In genomic region chr17:31493656-31494155, GRCh38 we compare ENCODE assay signal across 9 cellular contexts.
DNase-seq lines count a peak whose midpoint lies in the region; ATAC-seq and TF ChIP-seq lines count a peak whose summit lies in the region.
"Had no signal": no experiment of that assay in that cellular context is flagged by ENCODE, and none has a peak within 500 bp of the region (broad histone marks: within the 10 kb centered on the region; RNA-seq: fewer than 3 reads in every experiment).

No MANE protein-coding gene starts in this region.

- no peak for TF ChIP-seq CTCF in H9 (conservative IDR thresholded peaks at IDR 0.05)

- peaks cover 0 to 7% (median 3%) of the 10 kb centered on the region in 3 experiments; a peak in 3 of 7 replicates for H3K36me3 Mint-ChIP-seq in H9 (ENCODE audit: insufficient read depth in 1 of 3, low read depth in 3 of 3)
- no peaks in the 10 kb centered on the region for H3K36me3 Mint-ChIP-seq in activated T-helper 17 cell treated with anti-CD3 and anti-CD28 coated beads, Interleukin-2, amount 50 U/mL, for 72 hours (ENCODE audit: low read depth)
- H3K36me3 Mint-ChIP-seq in memory B cell, result no peaks in the 10 kb centered on the region

- peaks cover 70 to 86% of the 10 kb centered on the region in 2 experiments for H3K4me1 Mint-ChIP-seq in H9
- H3K4me1 Mint-ChIP-seq in activated T-helper 17 cell treated with anti-CD3 and anti-CD28 coated beads, Interleukin-2, amount 50 U/mL, for 72 hours, result peaks cover 51% of the 10 kb centered on the region
- peaks cover 75% of the 10 kb centered on the region for H3K4me1 Mint-ChIP-seq in memory B cell

- H3K9ac ChIP-seq in BLaER1, result peak overlapping the region; percentile 29; the same call in 1 of the 2 replicates
- H3K9ac ChIP-seq in H9 (ENCODE audit: extremely low read depth, insufficient read length, low read length), result no peak overlapping the region

- H4K5ac ChIP-seq in H9 (ENCODE audit: insufficient read length, low read depth, low read length), result no peak overlapping the region

- no peak overlapping the region for H3K4me3 ChIP-seq in BLaER1

- H3K9me3 Mint-ChIP-seq in H9, result no peaks in the 10 kb centered on the region; a peak in 1 of 5 replicates
- no peaks in the 10 kb centered on the region for H3K9me3 Mint-ChIP-seq in activated T-helper 17 cell treated with anti-CD3 and anti-CD28 coated beads, Interleukin-2, amount 50 U/mL, for 72 hours
- no peaks in the 10 kb centered on the region for H3K9me3 Mint-ChIP-seq in memory B cell

- no peak overlapping the region for H2AK5ac ChIP-seq in H9 (ENCODE audit: insufficient read length, low read length)

- no peaks in the 10 kb centered on the region for H3K36me3 ChIP-seq in BLaER1

- no peak overlapping the region for H2BK15ac ChIP-seq in H9 (ENCODE audit: low read depth, low read length)

- H3K27me3 ChIP-seq in BLaER1 (no peaks in the 10 kb centered on the region), H9 (ENCODE audit: insufficient read depth, low read length) (no peaks in the 10 kb centered on the region; the same call in 1 of the 2 replicates)

- DNase-seq in H9 (no peak), memory B cell (ENCODE audit: low spot score in 2 of 2) (no peak), NCI-H524 treated with DMSO at 0.1 percent for 48 hours (lab: John Stamatoyannopoulos, UW) (no peak), sciatic nerve (ENCODE audit: low spot score) (no peak), GOT3 (lab: John Stamatoyannopoulos, UW) (no peak), medulla oblongata (ENCODE audit: extremely low spot score) (no peak)
- DNase-seq: NCI-H774 had no signal

- H2BK120ac ChIP-seq in H9 (ENCODE audit: low read depth, low read length, poor library complexity, severe bottlenecking), result no peak overlapping the region

- H4K91ac ChIP-seq in H9 (ENCODE audit: insufficient read length, low read depth, low read length), result no peak overlapping the region

- peaks cover 94% of the 10 kb centered on the region for H3K4me1 ChIP-seq in BLaER1
- H3K4me1 ChIP-seq in H9 (ENCODE audit: insufficient read depth, low read length), result peaks cover 9% of the 10 kb centered on the region; the same call in 1 of the 2 replicates

- H3K23me2 ChIP-seq in H9 (ENCODE audit: insufficient read length, low read depth, low read length, poor library complexity, severe bottlenecking), result peaks cover 9% of the 10 kb centered on the region

- H3K18ac ChIP-seq in H9 (ENCODE audit: insufficient read length, low read depth, low read length), result no peak overlapping the region

- H3K4me2 ChIP-seq in BLaER1 (peak overlapping the region; percentile 96), H9 (ENCODE audit: insufficient read depth, insufficient read length, low read length) (no peak overlapping the region)

- intact Hi-C loops in sciatic nerve (cut with DNase I), result no loop called here

- no peak overlapping the region for H3K23ac ChIP-seq in H9 (ENCODE audit: insufficient read length, low read depth, low read length)

- H2AFZ ChIP-seq in H9 (ENCODE audit: low read length), result no peak overlapping the region

- H3K27me3 Mint-ChIP-seq in H9 (ENCODE audit: low read depth) (peaks cover 5% of the 10 kb centered on the region), memory B cell (no peaks in the 10 kb centered on the region)
- H3K27me3 Mint-ChIP-seq in activated T-helper 17 cell treated with anti-CD3 and anti-CD28 coated beads, Interleukin-2, amount 50 U/mL, for 72 hours, result no peaks in the 10 kb centered on the region

- no peak overlapping the region for H3T11ph ChIP-seq in H9 (ENCODE audit: low read length)

- H4K20me1 ChIP-seq in BLaER1 (peaks cover 100% of the 10 kb centered on the region), H9 (ENCODE audit: control insufficient read depth, insufficient read depth, insufficient read length) (no peaks in the 10 kb centered on the region)

- H3K56ac ChIP-seq in H9 (ENCODE audit: insufficient read length, low read depth, low read length), result no peak overlapping the region

- peaks cover 6% of the 10 kb centered on the region for H3K79me1 ChIP-seq in H9 (ENCODE audit: insufficient read depth, low read depth, low read length, poor library complexity, severe bottlenecking)

- no peak overlapping the region for H3K27ac ChIP-seq in BLaER1
- H3K27ac ChIP-seq in H9 (ENCODE audit: insufficient read length, low read depth, low read length), result no peak overlapping the region

- peaks cover 8% of the 10 kb centered on the region; the same call in 1 of the 2 replicates for H3K79me2 ChIP-seq in H9 (ENCODE audit: insufficient read depth, low read length)

- H2BK5ac ChIP-seq in H9 (ENCODE audit: insufficient read length, low read length), result no peak overlapping the region

- WGBS in H9 (ENCODE audit: extremely low coverage, insufficient read length, low lambda C conversion rate), result no CpG with 5 or more reads among the region's 9 CpGs

- H3K14ac ChIP-seq in H9 (ENCODE audit: insufficient read depth, low read length), result no peak overlapping the region; the same call in 1 of the 2 replicates

- no peak overlapping the region for H4K8ac ChIP-seq in H9 (replicated peaks; ENCODE audit: insufficient read length, low read depth, low read length)

- H2BK20ac ChIP-seq in H9 (ENCODE audit: low read depth, low read length, poor library complexity, severe bottlenecking), result no peak overlapping the region

- no peak overlapping the region for H2BK12ac ChIP-seq in H9 (ENCODE audit: insufficient read length, low read depth, low read length)

- H3K4me3 Mint-ChIP-seq in H9 (no peak overlapping the region), memory B cell (peak overlapping the region; percentile 77)
- H3K4me3 Mint-ChIP-seq in activated T-helper 17 cell treated with anti-CD3 and anti-CD28 coated beads, Interleukin-2, amount 50 U/mL, for 72 hours, result peak overlapping the region; percentile 84

- peak; percentile 5 for ATAC-seq in activated T-helper 17 cell treated with anti-CD3 and anti-CD28 coated beads, Interleukin-2, amount 50 U/mL, for 72 hours (replicated peaks)
- no peak for ATAC-seq in memory B cell (ENCODE audit: low read depth)
- ATAC-seq in sciatic nerve, result no peak

- no peaks in the 10 kb centered on the region for H3K9me3 ChIP-seq in BLaER1
- H3K9me3 ChIP-seq in H9 (ENCODE audit: control insufficient read depth, low read depth, low read length), result no peaks in the 10 kb centered on the region

- peak overlapping the region in 2 of 3 experiments; percentile 60 to 65; a peak in 1 of 7 replicates for H3K27ac Mint-ChIP-seq in H9
- peak overlapping the region; percentile 87 for H3K27ac Mint-ChIP-seq in activated T-helper 17 cell treated with anti-CD3 and anti-CD28 coated beads, Interleukin-2, amount 50 U/mL, for 72 hours
- H3K27ac Mint-ChIP-seq in memory B cell, result peak overlapping the region; percentile 93

- H3K4ac ChIP-seq in H9 (ENCODE audit: low read depth, low read length), result no peak overlapping the region

Comparison
In these comparisons a context has a peak if more than half of its experiments do, and no peak if none do; other contexts are left out.
1. H3K4me3 Mint-ChIP-seq: peak in activated T-helper 17 cell treated with anti-CD3 and anti-CD28 coated beads, Interleukin-2, amount 50 U/mL, for 72 hours (single experiment) and memory B cell (single experiment); none in H9 (0 of 2).
2. Peak in every context shown above with its lines, with median percentiles within 50 percentile points of each other: H3K27ac Mint-ChIP-seq.